In the genomic region with DNA sequence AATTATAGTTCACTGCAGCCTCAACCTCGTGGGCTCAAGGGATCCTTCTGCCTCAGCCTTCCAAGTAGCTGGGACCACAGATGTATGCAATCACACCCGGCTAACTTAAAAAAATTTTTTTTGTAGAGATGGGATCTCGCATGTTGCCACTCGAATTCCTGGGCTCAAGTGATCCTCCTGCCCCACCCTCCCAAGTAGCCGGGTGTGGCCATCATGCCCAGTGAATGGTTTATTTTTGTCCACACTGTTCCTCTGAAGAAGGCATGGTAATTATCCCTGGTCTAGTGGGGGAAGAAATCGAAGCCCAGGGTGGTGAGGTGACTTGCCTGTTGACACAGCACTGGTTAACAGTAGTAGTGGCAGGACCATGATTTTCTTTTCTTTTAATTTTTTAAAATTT, we compare ENCODE assay signal across 1 cellular context.
TF ChIP-seq lines count a peak whose summit lies in the region.

No MANE protein-coding gene starts in this region.

TF ChIP-seq in neural cell, 6 proteins besides CTCF, POLR2A, EP300 and RAD21 (continued from another document):
- TF ChIP-seq, protein P1, sequence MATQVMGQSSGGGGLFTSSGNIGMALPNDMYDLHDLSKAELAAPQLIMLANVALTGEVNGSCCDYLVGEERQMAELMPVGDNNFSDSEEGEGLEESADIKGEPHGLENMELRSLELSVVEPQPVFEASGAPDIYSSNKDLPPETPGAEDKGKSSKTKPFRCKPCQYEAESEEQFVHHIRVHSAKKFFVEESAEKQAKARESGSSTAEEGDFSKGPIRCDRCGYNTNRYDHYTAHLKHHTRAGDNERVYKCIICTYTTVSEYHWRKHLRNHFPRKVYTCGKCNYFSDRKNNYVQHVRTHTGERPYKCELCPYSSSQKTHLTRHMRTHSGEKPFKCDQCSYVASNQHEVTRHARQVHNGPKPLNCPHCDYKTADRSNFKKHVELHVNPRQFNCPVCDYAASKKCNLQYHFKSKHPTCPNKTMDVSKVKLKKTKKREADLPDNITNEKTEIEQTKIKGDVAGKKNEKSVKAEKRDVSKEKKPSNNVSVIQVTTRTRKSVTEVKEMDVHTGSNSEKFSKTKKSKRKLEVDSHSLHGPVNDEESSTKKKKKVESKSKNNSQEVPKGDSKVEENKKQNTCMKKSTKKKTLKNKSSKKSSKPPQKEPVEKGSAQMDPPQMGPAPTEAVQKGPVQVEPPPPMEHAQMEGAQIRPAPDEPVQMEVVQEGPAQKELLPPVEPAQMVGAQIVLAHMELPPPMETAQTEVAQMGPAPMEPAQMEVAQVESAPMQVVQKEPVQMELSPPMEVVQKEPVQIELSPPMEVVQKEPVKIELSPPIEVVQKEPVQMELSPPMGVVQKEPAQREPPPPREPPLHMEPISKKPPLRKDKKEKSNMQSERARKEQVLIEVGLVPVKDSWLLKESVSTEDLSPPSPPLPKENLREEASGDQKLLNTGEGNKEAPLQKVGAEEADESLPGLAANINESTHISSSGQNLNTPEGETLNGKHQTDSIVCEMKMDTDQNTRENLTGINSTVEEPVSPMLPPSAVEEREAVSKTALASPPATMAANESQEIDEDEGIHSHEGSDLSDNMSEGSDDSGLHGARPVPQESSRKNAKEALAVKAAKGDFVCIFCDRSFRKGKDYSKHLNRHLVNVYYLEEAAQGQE (IDR thresholded peaks at IDR 0.05; ENCODE audit: borderline replicate concordance), result no peak
- TF ChIP-seq SMC3 (conservative IDR thresholded peaks at IDR 0.05; ENCODE audit: poor library complexity), result no peak
